In genomic region chr20:59800309-59800708, GRCh38 we compare ENCODE assay signal across 28 cellular contexts.
"Had no signal": no experiment of that assay in that cellular context is flagged by ENCODE, and none has a peak within 500 bp of the region (broad histone marks: within the 10 kb centered on the region; RNA-seq: fewer than 3 reads in every experiment).

No MANE protein-coding gene starts in this region.

- DNase-seq: natural killer cell; occipital lobe; ovary; posterior cingulate gyrus; psoas muscle; right cardiac atrium; spleen; stimulated activated CD4-positive, alpha-beta T cell treated with anti-CD3 and anti-CD28 coated beads, Interleukin-12 subunit alpha, Interleukin-12 subunit beta, amount 100 ng/mL, for 4 hours; stimulated activated CD4-positive, alpha-beta T cell treated with anti-CD3 and anti-CD28 coated beads, Interleukin-1b, Interleukin-23, amount 100 ng/mL, for 48 hours; stimulated activated CD4-positive, alpha-beta T cell treated with anti-CD3 and anti-CD28 coated beads, Interleukin-4, amount 100 ng/mL, for 24 hours; stimulated activated naive B cell treated with anti-CD40 and anti-IgM and Interleukin-4, amounts not matched to agents 10 μg/mL and 1 μg/mL and 100 μg/mL, for 72 hours; stimulated activated naive CD4-positive, alpha-beta T cell treated with Interleukin-2 at 50 U/mL for 16 hours; thyroid gland; trophoblast cell; upper lobe of left lung had no signal

- H3K4me1 ChIP-seq: neural progenitor cell, parathyroid adenoma, psoas muscle, spleen, stomach, thyroid gland, upper lobe of left lung, vagina had no signal

- H3K27me3 ChIP-seq: ovary, thyroid gland, tibial nerve, upper lobe of left lung, vagina had no signal

- H3K36me3 ChIP-seq: neural progenitor cell, ovary, spleen, stomach, thoracic aorta, thyroid gland, tibial nerve, upper lobe of left lung, vagina had no signal

- H3K4me3 Mint-ChIP-seq: natural killer cell; nephron; neural progenitor cell; stimulated activated effector memory CD8-positive, alpha-beta T cell treated with anti-CD3 and anti-CD28 coated beads, Interleukin-12 subunit alpha, Interleukin-12 subunit beta, amount 100 ng/mL, for 72 hours; stimulated activated naive B cell treated with anti-CD40 and anti-IgM and Interleukin-4, amounts not matched to agents 10 μg/mL and 1 μg/mL and 100 μg/mL, for 72 hours; stimulated activated naive CD8-positive, alpha-beta T cell treated with anti-CD3 and anti-CD28 coated beads, Interleukin-15, Interleukin-2, amounts not matched to agents 100 ng/mL and 50 ng/mL, for 24 hours had no signal

- H3K4me3 ChIP-seq: neural progenitor cell, ovary, psoas muscle, skin epidermis, smooth muscle cell, spleen, stomach, thoracic aorta, thyroid gland, tibial nerve, upper lobe of left lung, vagina had no signal

- H2AFZ ChIP-seq: neural progenitor cell, parathyroid adenoma had no signal

- H3K4me2 ChIP-seq: neural progenitor cell, smooth muscle cell had no signal

- H3K36me3 Mint-ChIP-seq: neural progenitor cell; stimulated activated effector memory CD8-positive, alpha-beta T cell treated with anti-CD3 and anti-CD28 coated beads, Interleukin-12 subunit alpha, Interleukin-12 subunit beta, amount 100 ng/mL, for 72 hours; stimulated activated naive B cell treated with anti-CD40 and anti-IgM and Interleukin-4, amounts not matched to agents 10 μg/mL and 1 μg/mL and 100 μg/mL, for 72 hours had no signal

- H3K4me1 Mint-ChIP-seq: natural killer cell; stimulated activated effector memory CD8-positive, alpha-beta T cell treated with anti-CD3 and anti-CD28 coated beads, Interleukin-12 subunit alpha, Interleukin-12 subunit beta, amount 100 ng/mL, for 72 hours; stimulated activated naive B cell treated with anti-CD40 and anti-IgM and Interleukin-4, amounts not matched to agents 10 μg/mL and 1 μg/mL and 100 μg/mL, for 72 hours had no signal

- H3K27ac ChIP-seq: neural progenitor cell, ovary, parathyroid adenoma, psoas muscle, skin epidermis, spleen, stomach, thoracic aorta, thyroid gland, tibial nerve, upper lobe of left lung, vagina had no signal

- H3K9ac ChIP-seq: neural progenitor cell, parathyroid adenoma had no signal

- H3K9me3 ChIP-seq: thyroid gland had no signal

- ATAC-seq: natural killer cell; psoas muscle; right cardiac atrium; sciatic nerve; stimulated activated effector memory CD8-positive, alpha-beta T cell treated with anti-CD3 and anti-CD28 coated beads, Interleukin-12 subunit alpha, Interleukin-12 subunit beta, amount 100 ng/mL, for 72 hours; stimulated activated naive B cell treated with anti-CD40 and anti-IgM and Interleukin-4, amounts not matched to agents 10 μg/mL and 1 μg/mL and 100 μg/mL, for 72 hours had no signal

- H3K27ac Mint-ChIP-seq: natural killer cell; nephron; neural progenitor cell; progenitor cell of endocrine pancreas; stimulated activated effector memory CD8-positive, alpha-beta T cell treated with anti-CD3 and anti-CD28 coated beads, Interleukin-12 subunit alpha, Interleukin-12 subunit beta, amount 100 ng/mL, for 72 hours; stimulated activated naive B cell treated with anti-CD40 and anti-IgM and Interleukin-4, amounts not matched to agents 10 μg/mL and 1 μg/mL and 100 μg/mL, for 72 hours; stimulated activated naive CD8-positive, alpha-beta T cell treated with anti-CD3 and anti-CD28 coated beads, Interleukin-15, Interleukin-2, amounts not matched to agents 100 ng/mL and 50 ng/mL, for 24 hours had no signal

- H3K79me2 ChIP-seq: parathyroid adenoma had no signal
